14 cellular contexts compared by ENCODE assay signal in the genomic region with DNA sequence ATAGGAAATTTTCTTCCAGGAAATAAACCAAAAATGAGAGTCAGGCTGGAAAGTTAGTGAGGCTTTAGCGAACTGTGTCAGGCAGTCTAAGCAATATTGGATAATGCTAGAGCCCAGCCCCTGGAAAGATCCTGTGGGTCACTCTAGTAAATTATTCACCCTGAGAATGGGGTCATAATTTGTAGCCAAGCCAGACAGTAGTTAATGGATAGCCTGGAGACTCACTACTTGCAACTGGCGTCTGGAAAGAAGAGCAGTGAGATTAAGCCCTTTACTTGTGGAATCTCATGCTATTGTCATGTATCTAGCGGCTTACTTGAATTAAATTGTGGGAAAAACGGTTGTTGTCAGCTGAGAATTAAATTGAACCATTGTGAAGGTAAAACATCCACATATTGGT. TPM values are rescaled to one million over a fixed set of nuclear protein-coding genes. Genes with fewer than 3 reads are reported as not detected.
DNase-seq lines count a peak whose midpoint lies in the region; ATAC-seq, FAIRE-seq and TF ChIP-seq lines count a peak whose summit lies in the region.
"Not testable (repeated sequence)": the region's sequence is repeated elsewhere in the genome, so short reads cannot be mapped to it uniquely, and the experiment has no call there.
"Had no signal": no experiment of that assay in that cellular context is flagged by ENCODE, and none has a peak within 500 bp of the region (broad histone marks: within the 10 kb centered on the region; RNA-seq: fewer than 3 reads in every experiment).

No MANE protein-coding gene starts in this region.

- not testable (repeated sequence) for H3K36me3 Mint-ChIP-seq in nephron (ENCODE audit: low read depth); type B pancreatic cell

- H3K36me3 ChIP-seq in kidney epithelial cell (ENCODE audit: control insufficient read depth, insufficient read depth, low read length); right lobe of liver: not testable (repeated sequence)

- intact Hi-C loops in right lobe of liver (cut with DNase I) = not testable (repeated sequence)

- peak overlapping the region; percentile 73 to 92 (median 91) for H3K27ac ChIP-seq in right lobe of liver

- peaks cover 0 to 16% (median 5%) of the 10 kb centered on the region in 4 donors for H3K4me1 ChIP-seq in right lobe of liver

- peak overlapping the region in 2 of 3 experiments; percentile 33 to 52 for H3K4me3 Mint-ChIP-seq in nephron
- H3K4me3 Mint-ChIP-seq in type B pancreatic cell = peak overlapping the region; percentile 39

- H3K4me3 ChIP-seq in kidney epithelial cell (ENCODE audit: low read depth, low read length) = not testable (repeated sequence)
- peak overlapping the region; percentile 10 to 53 (median 42) for H3K4me3 ChIP-seq in right lobe of liver

- in situ Hi-C loops in Caki2 (cut with HindIII; ENCODE audit: low pct_unique_long_range_greater_than_20kb, low sequenced_read_pairs) = not testable (repeated sequence)

- peaks cover 15% of the 10 kb centered on the region for H3K9me3 Mint-ChIP-seq in nephron
- H3K9me3 Mint-ChIP-seq in type B pancreatic cell = not testable (repeated sequence)

- ATAC-seq in right lobe of liver = peak; percentile 83 to 94 (median 92)

- WGBS in right lobe of liver (ENCODE audit: insufficient coverage, low coverage, low lambda C conversion rate, missing lambda C conversion rate) = 14% methylated on average over 4 of the region's 4 CpGs

- peaks cover 22% of the 10 kb centered on the region for H3K4me1 Mint-ChIP-seq in nephron
- H3K4me1 Mint-ChIP-seq in type B pancreatic cell (ENCODE audit: unreplicated experiment) = not testable (repeated sequence)

- not testable (repeated sequence) for H3K27me3 Mint-ChIP-seq in nephron (ENCODE audit: low read depth); type B pancreatic cell

- peak; percentile 99 for FAIRE-seq in RCC 7860 (lab: Jason Lieb, UNC)

- not testable (repeated sequence) for H3K9me3 ChIP-seq in right lobe of liver

- TF ChIP-seq CTCF in kidney epithelial cell (IDR thresholded peaks at IDR 0.05; ENCODE audit: insufficient read depth, low read length, poor library complexity, severe bottlenecking); right lobe of liver (IDR thresholded peaks at IDR 0.05); nephron (IDR thresholded peaks at IDR 0.05; ENCODE audit: unreplicated experiment in 3 of 3); type B pancreatic cell (conservative IDR thresholded peaks at IDR 0.05): not testable (repeated sequence)

- peak; percentile 88 for TF ChIP-seq POLR2A in right lobe of liver (IDR thresholded peaks at IDR 0.05)

- H3K27ac Mint-ChIP-seq in nephron = peak overlapping the region; percentile 70 to 98 (median 87)
- H3K27ac Mint-ChIP-seq in type B pancreatic cell = not testable (repeated sequence)

- DNase-seq in Caki2 (ENCODE audit: low read depth) (peak; percentile 76), RCC 7860 (ENCODE audit: low spot score) (peak; percentile 86), glomerular visceral epithelial cell (ENCODE audit: extremely low spot score) (peak; percentile 85), kidney epithelial cell (ENCODE audit: low read depth) (peak; percentile 48), left kidney (ENCODE audit: low read depth, low spot score) (peak; percentile 17), right lobe of liver (peak in 1 of 3 donors; percentile 54)
- DNase-seq in type B pancreatic cell (ENCODE audit: extremely low spot score, unreplicated experiment) = not testable (repeated sequence)

- H3K27me3 ChIP-seq in kidney epithelial cell (ENCODE audit: control insufficient read depth, insufficient read depth, low read length); right lobe of liver: not testable (repeated sequence)

RNA-seq across cellular contexts. Expression of a gene that starts 48.2 kb away (rescaled TPM):
- total RNA-seq in Caki2 (2014; rRNA removed; shearing (Covaris generic); ENCODE audit: low replicate concordance) = not detected in 2 replicates
- total RNA-seq in kidney epithelial cell = not detected in 2 replicates
- total RNA-seq in right lobe of liver = 1 to 10 TPM in 3 of 6 experiments, under 1 TPM in 3; 0.29 to 1.4 (median 1.1) TPM
- 0.56 and 1.2 TPM in 2 replicates for total RNA-seq in type B pancreatic cell (ENCODE audit: low replicate concordance)
- total RNA-seq: A673; B cell; CD8-positive, alpha-beta T cell; GM23248; HT1080; IMR-90 had no signal
